In the genomic region with DNA sequence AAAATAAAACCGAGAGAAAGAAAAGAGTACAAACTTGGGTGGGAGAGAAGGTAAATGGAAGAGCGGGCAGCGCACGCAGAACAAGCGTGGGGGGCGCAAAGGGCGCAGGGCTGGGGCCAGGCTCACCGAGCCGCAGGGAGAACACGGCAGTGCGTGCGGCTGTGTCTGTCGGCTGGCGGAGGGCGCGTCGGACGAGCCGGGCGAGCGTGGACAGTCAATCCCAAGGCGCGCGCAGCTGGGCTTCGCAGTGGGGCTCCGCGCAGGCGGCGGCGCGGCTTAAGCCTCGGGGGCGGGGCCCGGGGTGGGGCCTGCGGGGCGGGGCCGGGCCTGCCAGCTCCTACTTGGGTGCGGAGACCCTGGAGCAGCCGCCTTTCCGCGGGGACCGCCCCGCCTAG, we compare ENCODE assay signal across 8 cellular contexts. TPM values are rescaled to one million over a fixed set of nuclear protein-coding genes. Genes with fewer than 3 reads are reported as not detected.
A peak's percentile ranks its signal among the peaks of the same experiment; 100 is the strongest.
DNase-seq lines count a peak whose midpoint lies in the region; ATAC-seq, FAIRE-seq and TF ChIP-seq lines count a peak whose summit lies in the region.

A gene with protein sequence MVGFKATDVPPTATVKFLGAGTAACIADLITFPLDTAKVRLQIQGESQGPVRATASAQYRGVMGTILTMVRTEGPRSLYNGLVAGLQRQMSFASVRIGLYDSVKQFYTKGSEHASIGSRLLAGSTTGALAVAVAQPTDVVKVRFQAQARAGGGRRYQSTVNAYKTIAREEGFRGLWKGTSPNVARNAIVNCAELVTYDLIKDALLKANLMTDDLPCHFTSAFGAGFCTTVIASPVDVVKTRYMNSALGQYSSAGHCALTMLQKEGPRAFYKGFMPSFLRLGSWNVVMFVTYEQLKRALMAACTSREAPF (minus strand): TSS at position 249 of the 395 bp plus-strand sequence. CDS start 4,465 bp downstream, outside the sequence.

- intact Hi-C loops in aorta (cut with DNase I), result no loop called here

- TF ChIP-seq CTCF in retinal pigment epithelial cell (conservative IDR thresholded peaks at IDR 0.05; ENCODE audit: low read depth, low read length), result no peak

- 1 to 2% methylated on average over 32 to 43 of the region's 43 CpGs for WGBS in aorta, 2 donors

- H3K27ac ChIP-seq in aorta (ENCODE audit: low read depth in 1 of 2, low read length in 2 of 2), result peak within 1 kb of the TSS in 1 of 2 donors; percentile 77

- DNase-seq in GM12891 (ENCODE audit: insufficient read length, low spot score), result peak; percentile 65
- DNase-seq in NCI-H1436 treated with DMSO at 0.1 percent for 48 hours (lab: John Stamatoyannopoulos, UW), result peak; percentile 39
- DNase-seq in T-helper 2 cell, result peak; percentile 59 to 88 (median 79)
- DNase-seq in amygdala (lab: John Stamatoyannopoulos, UW), result peak in 48 of 56 donors; percentile 44 to 87 (median 76)
- peak; percentile 90 for DNase-seq in hepatic stellate cell (ENCODE audit: low spot score)
- DNase-seq in retinal pigment epithelial cell (ENCODE audit: low read depth), result peak; percentile 40
- DNase-seq in aorta, result peak; percentile 92 to 95

- no peaks in the 10 kb centered on the region for H3K9me3 ChIP-seq in aorta (ENCODE audit: control insufficient read depth, low read length)

- H3K4me3 ChIP-seq in retinal pigment epithelial cell (ENCODE audit: low read length), result peak within 1 kb of the TSS; percentile 73
- peak within 1 kb of the TSS; percentile 29 to 44 for H3K4me3 ChIP-seq in aorta (ENCODE audit: low read length in 2 of 2)

- no peaks in the 10 kb centered on the region for H3K27me3 ChIP-seq in aorta (ENCODE audit: control insufficient read depth in 1 of 2, insufficient read depth in 2 of 2, low read length in 1 of 2)

- TF ChIP-seq POLR2A in GM12891 (IDR thresholded peaks at IDR 0.05; ENCODE audit: low read depth, low read length), result peak; percentile 70

- peaks cover 0 to 3% of the 10 kb centered on the region in 2 donors for H3K36me3 ChIP-seq in aorta (ENCODE audit: control insufficient read depth in 1 of 2, insufficient read depth in 2 of 2, low read length in 1 of 2)

- H3K4me1 ChIP-seq in aorta (ENCODE audit: control insufficient read depth in 1 of 2, insufficient read depth in 2 of 2, low read length in 2 of 2), result no peaks in the 10 kb centered on the region

- no peak for FAIRE-seq in GM12891 (lab: Jason Lieb, UNC)

- ATAC-seq in HG02759 (IDR thresholded peaks at IDR 0.05; ENCODE audit: unreplicated experiment) (peak; percentile 57), aorta (ENCODE audit: low FRiP score) (peak; percentile 91)

TF ChIP-seq in GM12891, 5 proteins besides CTCF, POLR2A, EP300 and RAD21:
- TF ChIP-seq TAF1 (IDR thresholded peaks at IDR 0.05; ENCODE audit: low read depth, low read length), result peak; percentile 42; the same call in 1 of the 2 replicates
- peak; percentile 79 for TF ChIP-seq POLR2AphosphoS5 (IDR thresholded peaks at IDR 0.05; ENCODE audit: low read depth, low read length)
- no peak for TF ChIP-seq POU2F2 (IDR thresholded peaks at IDR 0.05; ENCODE audit: low read depth, low read length)

RNA-seq across cellular contexts. Expression of the gene that starts here (rescaled TPM):
- 127 TPM for polyA plus RNA-seq in GM12891 (2012; ENCODE audit: low read depth, missing spikeins)
- 10 to 100 TPM; 27.4 to 45.4 TPM for total RNA-seq in aorta
- 10 to 100 TPM in 1 of 2 donors, 1 to 10 TPM in 1; 7.3 to 44.3 TPM for polyA plus RNA-seq in aorta

Comparison
In these comparisons a context has a peak if more than half of its experiments do, and no peak if none do; other contexts are left out.
1. DNase-seq: peak in every context shown above with its lines; median percentile 94 in aorta; 90 in hepatic stellate cell; 79 in T-helper 2 cell; 76 in amygdala; 65 in GM12891; 40 in retinal pigment epithelial cell; 39 in NCI-H1436 treated with DMSO at 0.1 percent for 48 hours.